22 cellular contexts compared by ENCODE assay signal in the genomic region with DNA sequence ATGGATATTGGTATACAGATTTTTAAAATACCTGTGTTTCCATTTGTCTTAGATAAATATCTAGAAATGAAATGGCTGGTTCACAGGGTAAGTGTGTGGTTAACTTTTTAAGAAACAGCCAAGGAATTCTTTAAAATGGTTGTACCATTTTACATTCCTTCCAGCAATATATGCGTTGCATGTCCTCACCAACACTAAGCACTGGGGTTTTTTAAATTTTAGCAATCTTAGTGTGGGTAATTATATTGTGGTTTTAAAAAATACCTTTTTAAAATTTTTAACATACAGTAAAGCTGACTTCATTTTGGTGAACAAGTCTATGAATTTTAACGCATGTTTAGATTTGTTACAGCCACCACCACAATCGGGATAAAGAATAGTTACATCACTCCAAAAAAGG.
DNase-seq lines count a peak whose midpoint lies in the region; ATAC-seq and TF ChIP-seq lines count a peak whose summit lies in the region.
"Had no signal": no experiment of that assay in that cellular context is flagged by ENCODE, and none has a peak within 500 bp of the region (broad histone marks: within the 10 kb centered on the region; RNA-seq: fewer than 3 reads in every experiment).

No MANE protein-coding gene starts in this region.

- no peak overlapping the region for H3K9ac ChIP-seq in adipocyte (ENCODE audit: low read length)
- H3K9ac ChIP-seq: BLaER1 treated with 17β-estradiol and CSF1 and Interleukin-3, amounts not matched to agents 10 nM and 100 nM had no signal

- H3K36me3 ChIP-seq in DOHH2 (ENCODE audit: control insufficient read depth, low read length): peaks cover 26% of the 10 kb centered on the region
- peaks cover 12% of the 10 kb centered on the region for H3K36me3 ChIP-seq in adipocyte (ENCODE audit: control insufficient read depth, insufficient read depth, low read length, severe bottlenecking)
- no peaks in the 10 kb centered on the region for H3K36me3 ChIP-seq in left lung
- H3K36me3 ChIP-seq: BLaER1 treated with 17β-estradiol and CSF1 and Interleukin-3, amounts not matched to agents 10 nM and 100 nM had no signal

- H3K4me1 Mint-ChIP-seq in activated T-helper 2 cell treated with anti-CD3 and anti-CD28 coated beads, Interferon-gamma antibody, Interleukin-2, Interleukin-4, amounts not matched to agents 10 μg/mL and 5 μg/mL and 100 μg/mL, durations not matched to agents 14 hours and 24 hours and 36 hours (ENCODE audit: low read depth): no peaks in the 10 kb centered on the region
- H3K4me1 Mint-ChIP-seq: CD4-positive, CD25-positive, alpha-beta regulatory T cell; CD8-positive, alpha-beta memory T cell had no signal

- ATAC-seq in HG03159 (IDR thresholded peaks at IDR 0.05; ENCODE audit: unreplicated experiment): no peak
- no peak for ATAC-seq in left lung
- ATAC-seq: GM12878, HCT116 had no signal

- H3K4me3 Mint-ChIP-seq in activated T-helper 2 cell treated with anti-CD3 and anti-CD28 coated beads, Interferon-gamma antibody, Interleukin-2, Interleukin-4, amounts not matched to agents 10 μg/mL and 5 μg/mL and 100 μg/mL, durations not matched to agents 14 hours and 24 hours and 36 hours (ENCODE audit: low read depth): no peak overlapping the region
- H3K4me3 Mint-ChIP-seq: B cell; CD4-positive, CD25-positive, alpha-beta regulatory T cell; CD8-positive, alpha-beta memory T cell; HFFc6 had no signal

- no peaks in the 10 kb centered on the region for H3K36me3 Mint-ChIP-seq in activated T-helper 2 cell treated with anti-CD3 and anti-CD28 coated beads, Interferon-gamma antibody, Interleukin-2, Interleukin-4, amounts not matched to agents 10 μg/mL and 5 μg/mL and 100 μg/mL, durations not matched to agents 14 hours and 24 hours and 36 hours (ENCODE audit: low read depth)

- in situ Hi-C loops in astrocyte of the spinal cord (cut with HindIII; ENCODE audit: low sequenced_read_pairs): no loop called here

- H3K4me3 ChIP-seq in DOHH2 (ENCODE audit: low read length) (peak overlapping the region; percentile 63), adipocyte (ENCODE audit: low read length) (no peak overlapping the region), astrocyte of the spinal cord (ENCODE audit: low read depth, low read length) (no peak overlapping the region), left lung (no peak overlapping the region)
- H3K4me3 ChIP-seq: BLaER1 treated with 17β-estradiol and CSF1 and Interleukin-3, amounts not matched to agents 10 nM and 100 nM; GM12878 had no signal

- H4K20me1 ChIP-seq in DOHH2 (ENCODE audit: control insufficient read depth, insufficient read depth, low read depth, low read length): no peaks in the 10 kb centered on the region
- H4K20me1 ChIP-seq: BLaER1 treated with 17β-estradiol and CSF1 and Interleukin-3, amounts not matched to agents 10 nM and 100 nM had no signal

- H3K9me2 ChIP-seq in DOHH2 (replicated peaks; ENCODE audit: control insufficient read depth, low read length): no peaks in the 10 kb centered on the region

- H3F3A ChIP-seq in DOHH2 (ENCODE audit: control insufficient read depth, insufficient read depth): peaks cover 20% of the 10 kb centered on the region

- peaks cover 2% of the 10 kb centered on the region for H3K27me3 Mint-ChIP-seq in activated T-helper 2 cell treated with anti-CD3 and anti-CD28 coated beads, Interferon-gamma antibody, Interleukin-2, Interleukin-4, amounts not matched to agents 10 μg/mL and 5 μg/mL and 100 μg/mL, durations not matched to agents 14 hours and 24 hours and 36 hours (ENCODE audit: low read depth)
- H3K27me3 Mint-ChIP-seq: B cell; CD4-positive, CD25-positive, alpha-beta regulatory T cell; CD8-positive, alpha-beta memory T cell had no signal

- H3K9me3 ChIP-seq in DOHH2 (ENCODE audit: control insufficient read depth, insufficient read depth, low read length): no peaks in the 10 kb centered on the region
- H3K9me3 ChIP-seq in adipocyte (ENCODE audit: control insufficient read depth, low read length): no peaks in the 10 kb centered on the region
- no peaks in the 10 kb centered on the region for H3K9me3 ChIP-seq in left lung
- H3K9me3 ChIP-seq: BLaER1 treated with 17β-estradiol and CSF1 and Interleukin-3, amounts not matched to agents 10 nM and 100 nM had no signal

- no peak for TF ChIP-seq CTCF in DOHH2 (IDR thresholded peaks at IDR 0.05; ENCODE audit: low read depth, low read length, poor library complexity, severe bottlenecking)
- TF ChIP-seq CTCF in astrocyte of the spinal cord (IDR thresholded peaks at IDR 0.05; ENCODE audit: low read depth, low read length): no peak
- no peak for TF ChIP-seq CTCF in left lung (IDR thresholded peaks at IDR 0.05)

- H3K4me2 ChIP-seq in DOHH2 (ENCODE audit: low read length): peak overlapping the region; percentile 84
- H3K4me2 ChIP-seq: BLaER1 treated with 17β-estradiol and CSF1 and Interleukin-3, amounts not matched to agents 10 nM and 100 nM had no signal

- H3K27ac ChIP-seq in DOHH2 (ENCODE audit: low read depth, low read length) (peak overlapping the region; percentile 90), left lung (no peak overlapping the region)
- H3K27ac ChIP-seq: BLaER1 treated with 17β-estradiol and CSF1 and Interleukin-3, amounts not matched to agents 10 nM and 100 nM; HL-60 had no signal

- intact Hi-C loops in activated T-helper 2 cell treated with anti-CD3 and anti-CD28 coated beads, Interferon-gamma antibody, Interleukin-2, Interleukin-4, amounts not matched to agents 10 μg/mL and 5 μg/mL and 100 μg/mL, durations not matched to agents 14 hours and 24 hours and 36 hours (cut with micrococcal nuclease): no loop called here
- intact Hi-C loops in left lung (cut with DNase I): no loop called here

- no peak overlapping the region for H3K27ac Mint-ChIP-seq in activated T-helper 2 cell treated with anti-CD3 and anti-CD28 coated beads, Interferon-gamma antibody, Interleukin-2, Interleukin-4, amounts not matched to agents 10 μg/mL and 5 μg/mL and 100 μg/mL, durations not matched to agents 14 hours and 24 hours and 36 hours
- H3K27ac Mint-ChIP-seq: B cell; CD4-positive, CD25-positive, alpha-beta regulatory T cell; CD8-positive, alpha-beta memory T cell; HFFc6 had no signal

- DNase-seq in adipocyte (ENCODE audit: low read depth) (peak; percentile 65), astrocyte of the spinal cord (ENCODE audit: low read depth, low spot score) (peak; percentile 29), glomerular visceral epithelial cell (ENCODE audit: extremely low spot score) (peak; percentile 28), T1000 (lab: John Stamatoyannopoulos, UW) (no peak), left lung (no peak)
- DNase-seq in activated T-helper 2 cell treated with anti-CD3 and anti-CD28 coated beads, Interferon-gamma antibody, Interleukin-2, Interleukin-4, amounts not matched to agents 10 μg/mL and 5 μg/mL and 100 μg/mL, durations not matched to agents 14 hours and 24 hours and 36 hours (ENCODE audit: low spot score): no peak
- DNase-seq: 8988T; CD4-positive, CD25-positive, alpha-beta regulatory T cell; CD8-positive, alpha-beta memory T cell; COR-L47; DMS 273 treated with DMSO at 0.1 percent for 48 hours; DMS53; GOT3; H7; HFFc6 had no signal

- H3K4me1 ChIP-seq in DOHH2 (ENCODE audit: control insufficient read depth, low read length) (peaks cover 89% of the 10 kb centered on the region), adipocyte (ENCODE audit: control insufficient read depth, insufficient read depth, low read length) (peaks cover 7% of the 10 kb centered on the region), left lung (no peaks in the 10 kb centered on the region)
- H3K4me1 ChIP-seq: BLaER1 treated with 17β-estradiol and CSF1 and Interleukin-3, amounts not matched to agents 10 nM and 100 nM had no signal

- peaks cover 85% of the 10 kb centered on the region for H3K79me2 ChIP-seq in DOHH2 (ENCODE audit: control insufficient read depth, low read length)

- H3K27me3 ChIP-seq in DOHH2 (ENCODE audit: control insufficient read depth, low read length): no peaks in the 10 kb centered on the region
- H3K27me3 ChIP-seq in adipocyte (replicated peaks; ENCODE audit: control insufficient read depth, insufficient read depth, low read length): no peaks in the 10 kb centered on the region
- H3K27me3 ChIP-seq in left lung: no peaks in the 10 kb centered on the region
- H3K27me3 ChIP-seq: BLaER1 treated with 17β-estradiol and CSF1 and Interleukin-3, amounts not matched to agents 10 nM and 100 nM had no signal

- no peaks in the 10 kb centered on the region for H3K9me3 Mint-ChIP-seq in activated T-helper 2 cell treated with anti-CD3 and anti-CD28 coated beads, Interferon-gamma antibody, Interleukin-2, Interleukin-4, amounts not matched to agents 10 μg/mL and 5 μg/mL and 100 μg/mL, durations not matched to agents 14 hours and 24 hours and 36 hours
- H3K9me3 Mint-ChIP-seq: CD4-positive, CD25-positive, alpha-beta regulatory T cell; CD8-positive, alpha-beta memory T cell; HFFc6 had no signal

Comparison
In these comparisons a context has a peak if more than half of its experiments do, and no peak if none do; other contexts are left out.
1. DNase-seq: peak in adipocyte (single experiment), astrocyte of the spinal cord (single experiment) and glomerular visceral epithelial cell (single experiment); none in T1000 (single experiment), activated T-helper 2 cell treated with anti-CD3 and anti-CD28 coated beads, Interferon-gamma antibody, Interleukin-2, Interleukin-4, amounts not matched to agents 10 μg/mL and 5 μg/mL and 100 μg/mL, durations not matched to agents 14 hours and 24 hours and 36 hours (single experiment) and left lung (0 of 2).